ENCODE assay signal across 9 cellular contexts in genomic region chr10:8444630-8445029, GRCh38.
A peak's percentile ranks its signal among the peaks of the same experiment; 100 is the strongest.
DNase-seq lines count a peak whose midpoint lies in the region; ATAC-seq, FAIRE-seq and TF ChIP-seq lines count a peak whose summit lies in the region.
"Had no signal": no experiment of that assay in that cellular context is flagged by ENCODE, and none has a peak within 500 bp of the region (broad histone marks: within the 10 kb centered on the region; RNA-seq: fewer than 3 reads in every experiment).

No MANE protein-coding gene starts in this region.

- FAIRE-seq in GM12892 (lab: Jason Lieb, UNC): peak; percentile 44

- H3K36me3 Mint-ChIP-seq in central memory CD8-positive, alpha-beta T cell (ENCODE audit: insufficient read depth): peaks cover 2% of the 10 kb centered on the region

- ATAC-seq in central memory CD8-positive, alpha-beta T cell (replicated peaks; ENCODE audit: extremely low read depth, poor library complexity, severe bottlenecking): peak; percentile 98
- ATAC-seq in body of pancreas (no peak), HG03159 (IDR thresholded peaks at IDR 0.05; ENCODE audit: unreplicated experiment) (no peak)

- H3K27me3 ChIP-seq in body of pancreas (no peaks in the 10 kb centered on the region), uterus (no peaks in the 10 kb centered on the region)

- DNase-seq in GM12892 (ENCODE audit: insufficient read length) (no peak), SK-N-DZ (ENCODE audit: low spot score) (peak; percentile 82), body of pancreas (no peak), EL (no peak), uterus (no peak)
- DNase-seq in central memory CD8-positive, alpha-beta T cell (ENCODE audit: low spot score in 2 of 2): peak; percentile 19 to 20
- peak in 2 of 3 donors; percentile 4 to 10 for DNase-seq in stimulated activated CD4-positive, alpha-beta T cell treated with anti-CD3 and anti-CD28 coated beads, TNF-alpha, amount 100 ng/mL, for 1 hour (ENCODE audit: low read depth in 3 of 3, low spot score in 1 of 3)

- no peaks in the 10 kb centered on the region for H3K9me3 ChIP-seq in body of pancreas
- H3K9me3 ChIP-seq in uterus: no peaks in the 10 kb centered on the region

- H3K27ac Mint-ChIP-seq in central memory CD8-positive, alpha-beta T cell (ENCODE audit: low read depth): no peak overlapping the region

- H3K4me1 ChIP-seq in body of pancreas (no peaks in the 10 kb centered on the region), uterus (no peaks in the 10 kb centered on the region)

- peaks cover 7% of the 10 kb centered on the region for H3K4me1 Mint-ChIP-seq in central memory CD8-positive, alpha-beta T cell

- intact Hi-C loops in body of pancreas (cut with DNase I): no loop called here
- intact Hi-C loops in uterus (cut with DNase I; ENCODE audit: low total_unique reads): no loop called here

- H3K27ac ChIP-seq in body of pancreas: no peak overlapping the region
- H3K27ac ChIP-seq in uterus: no peak overlapping the region
- H3K27ac ChIP-seq: VCaP had no signal

- no peak overlapping the region for H3K4me3 ChIP-seq in body of pancreas
- no peak overlapping the region for H3K4me3 ChIP-seq in uterus

- H3K27me3 Mint-ChIP-seq in central memory CD8-positive, alpha-beta T cell: no peaks in the 10 kb centered on the region

- H3K36me3 ChIP-seq in body of pancreas (replicated peaks in 1 of 2; ENCODE audit: insufficient read depth in 1 of 2, low read depth in 2 of 2) (no peaks in the 10 kb centered on the region), uterus (no peaks in the 10 kb centered on the region)

- no peak for TF ChIP-seq POLR2A in GM12892 (IDR thresholded peaks at IDR 0.05; ENCODE audit: low read depth, low read length)
- TF ChIP-seq POLR2A in body of pancreas (IDR thresholded peaks at IDR 0.05): no peak
- TF ChIP-seq POLR2A in uterus (IDR thresholded peaks at IDR 0.05): no peak

- 9 to 11% methylated on average over 7 of the region's 7 CpGs for WGBS in body of pancreas, 2 donors

- TF ChIP-seq CTCF in body of pancreas (IDR thresholded peaks at IDR 0.05) (no peak), uterus (IDR thresholded peaks at IDR 0.05) (no peak)

- H3K9me3 Mint-ChIP-seq in central memory CD8-positive, alpha-beta T cell: no peaks in the 10 kb centered on the region

- no peak overlapping the region for H3K4me3 Mint-ChIP-seq in central memory CD8-positive, alpha-beta T cell

Comparison
In these comparisons a context has a peak if more than half of its experiments do, and no peak if none do; other contexts are left out.
1. DNase-seq: peak in SK-N-DZ (single experiment), central memory CD8-positive, alpha-beta T cell (2 of 2) and stimulated activated CD4-positive, alpha-beta T cell treated with anti-CD3 and anti-CD28 coated beads, TNF-alpha, amount 100 ng/mL, for 1 hour (2 of 3); none in GM12892 (single experiment), body of pancreas (0 of 4), EL (single experiment) and uterus (0 of 2).